19 cellular contexts compared by ENCODE assay signal in genomic region chr17:77414811-77415400, GRCh38.
"Had no signal": no experiment of that assay in that cellular context is flagged by ENCODE, and none has a peak within 500 bp of the region (broad histone marks: within the 10 kb centered on the region; RNA-seq: fewer than 3 reads in every experiment).

No MANE protein-coding gene starts in this region.

- DNase-seq: activated CD4-positive, alpha-beta memory T cell treated with anti-CD3 and anti-CD28 coated beads for 36 hours; activated CD4-positive, alpha-beta T cell treated with anti-CD3 and anti-CD28 coated beads for 1 hour; activated CD8-positive, alpha-beta memory T cell treated with anti-CD3 and anti-CD28 coated beads, Interleukin-2, amount 10 ng/mL, durations not matched to agents 7 days and 5 days; activated effector memory CD4-positive, alpha-beta T cell treated with anti-CD3 and anti-CD28 coated beads, Interleukin-2, amount 50 U/mL, for 16 hours; activated T-cell treated with anti-CD3 and anti-CD28 coated beads, Interleukin-2, amount 50 U/mL, for 4 hours; amygdala; body of pancreas; caudate nucleus; glutamatergic neuron; hypothalamus; left ventricle myocardium superior; nucleus accumbens; stimulated activated CD4-positive, alpha-beta T cell treated with anti-CD3 and anti-CD28 coated beads, Interleukin-1b, Interleukin-23, amount 100 ng/mL, for 48 hours; T-cell; T-helper 9 cell had no signal

- H3K9me3 ChIP-seq: body of pancreas, thoracic aorta had no signal

- H3K4me3 ChIP-seq: body of pancreas, thoracic aorta had no signal

- ATAC-seq: activated CD8-positive, alpha-beta memory T cell treated with anti-CD3 and anti-CD28 coated beads, Interleukin-2, amount 10 ng/mL, durations not matched to agents 7 days and 5 days; activated T-cell treated with anti-CD3 and anti-CD28 coated beads, Interleukin-2, amount 50 U/mL, for 4 hours; body of pancreas; left ventricle myocardium superior; natural killer cell treated with Interleukin-12 subunit alpha and Interleukin-12 subunit beta and Interleukin-15 and Interleukin-18, amount 100 ng/mL, for 72 hours had no signal

- FAIRE-seq: colon, endometrium had no signal

- H3K27me3 ChIP-seq: body of pancreas had no signal

- H3K27ac ChIP-seq: body of pancreas, thoracic aorta had no signal

- H3K36me3 ChIP-seq: thoracic aorta had no signal
